Comparison of ENCODE assay signal across 8 cellular contexts in genomic region chr20:36645998-36646397, GRCh38. TPM values are rescaled to one million over a fixed set of nuclear protein-coding genes. Genes with fewer than 3 reads are reported as not detected.
DNase-seq lines count a peak whose midpoint lies in the region; TF ChIP-seq lines count a peak whose summit lies in the region.

Gene SLA2 (minus strand): TSS chr20:36646196. CDS start chr20:36641335, 4,861 bp downstream.

- DNase-seq in Peyer's patch: peak in 2 of 3 donors; percentile 80 to 88
- DNase-seq in activated T-helper 1 cell treated with anti-CD3 and anti-CD28 coated beads, Interleukin-2, amount 50 U/mL, for 16 hours (ENCODE audit: low read depth in 1 of 2, low spot score in 1 of 2): peak; percentile 43
- DNase-seq in osteoblast (ENCODE audit: insufficient read length, low spot score, missing footprints): no peak
- no peak for DNase-seq in AG20443 (ENCODE audit: low spot score)
- DNase-seq in ecto neural progenitor cell (ENCODE audit: low spot score): no peak
- no peak for DNase-seq in ACHN
- no peak for DNase-seq in DMS79 (lab: John Stamatoyannopoulos, UW)

- H4K20me1 ChIP-seq in BLaER1: no peaks in the 10 kb centered on the region
- H4K20me1 ChIP-seq in osteoblast (ENCODE audit: insufficient read depth, low read length): no peaks in the 10 kb centered on the region

- H3K4me2 ChIP-seq in BLaER1 (peak within 1 kb of the TSS; percentile 47), osteoblast (ENCODE audit: insufficient read depth, low read length) (no peak within 1 kb of the TSS)

- TF ChIP-seq CTCF in Peyer's patch (IDR thresholded peaks at IDR 0.05): no peak
- TF ChIP-seq CTCF in osteoblast (IDR thresholded peaks at IDR 0.05; ENCODE audit: extremely low read depth, low read depth, low read length): no peak

- H3K4me3 ChIP-seq in BLaER1: no peak within 1 kb of the TSS
- peak within 1 kb of the TSS; percentile 22 to 45 (median 32) for H3K4me3 ChIP-seq in Peyer's patch
- no peak within 1 kb of the TSS for H3K4me3 ChIP-seq in osteoblast (ENCODE audit: insufficient read depth, low read length)

- H3K27me3 ChIP-seq in BLaER1 (no peaks in the 10 kb centered on the region), Peyer's patch (no peaks in the 10 kb centered on the region), osteoblast (ENCODE audit: insufficient read depth, low read length) (no peaks in the 10 kb centered on the region)

- H3K9ac ChIP-seq in BLaER1: no peak within 1 kb of the TSS

- H3K79me2 ChIP-seq in osteoblast (ENCODE audit: insufficient read depth, low read length): no peaks in the 10 kb centered on the region

- peak within 1 kb of the TSS; percentile 7; the same call in 1 of the 2 replicates for H3K27ac ChIP-seq in BLaER1
- H3K27ac ChIP-seq in Peyer's patch: peak within 1 kb of the TSS; percentile 60 to 81 (median 70)
- H3K27ac ChIP-seq in osteoblast (ENCODE audit: low read depth, low read length): no peak within 1 kb of the TSS

- H3K9me3 ChIP-seq in BLaER1: no peaks in the 10 kb centered on the region
- no peaks in the 10 kb centered on the region for H3K9me3 ChIP-seq in Peyer's patch
- no peaks in the 10 kb centered on the region for H3K9me3 ChIP-seq in osteoblast (ENCODE audit: low read depth, low read length)

- peak; percentile 29 to 31 for TF ChIP-seq POLR2A in Peyer's patch (IDR thresholded peaks at IDR 0.05)

- H2AFZ ChIP-seq in osteoblast (ENCODE audit: low read length): peak within 1 kb of the TSS; percentile 46

- peaks cover 23% of the 10 kb centered on the region for H3K4me1 ChIP-seq in BLaER1
- peaks cover 0 to 11% (median 0%) of the 10 kb centered on the region in 4 donors for H3K4me1 ChIP-seq in Peyer's patch
- no peaks in the 10 kb centered on the region for H3K4me1 ChIP-seq in osteoblast (ENCODE audit: insufficient read depth, low read length)

- H3K36me3 ChIP-seq in BLaER1 (no peaks in the 10 kb centered on the region), Peyer's patch (no peaks in the 10 kb centered on the region), osteoblast (ENCODE audit: insufficient read depth, low read length) (no peaks in the 10 kb centered on the region)

- in situ Hi-C loops in ACHN (cut with HindIII; ENCODE audit: low pct_ligation_motif_present, low pct_unique_long_range_greater_than_20kb, low sequenced_read_pairs): no loop called here

RNA-seq across cellular contexts. Expression of gene SLA2, which starts in this region (rescaled TPM):
- 1 to 10 TPM; 2.8 to 5.0 (median 3.6) TPM for total RNA-seq in Peyer's patch
- under 0.01 and 0.36 TPM in 2 replicates for total RNA-seq in osteoblast

Comparison
In these comparisons a context has a peak if more than half of its experiments do, and no peak if none do; other contexts are left out.
1. H3K4me3 ChIP-seq: peak in Peyer's patch (4 of 4); none in BLaER1 (single experiment) and osteoblast (single experiment).
2. DNase-seq: peak in Peyer's patch (2 of 3) and activated T-helper 1 cell treated with anti-CD3 and anti-CD28 coated beads, Interleukin-2, amount 50 U/mL, for 16 hours (2 of 2); none in osteoblast (single experiment), AG20443 (single experiment), ecto neural progenitor cell (single experiment), ACHN (single experiment) and DMS79 (single experiment).